10 cellular contexts compared by ENCODE assay signal in the genomic region with DNA sequence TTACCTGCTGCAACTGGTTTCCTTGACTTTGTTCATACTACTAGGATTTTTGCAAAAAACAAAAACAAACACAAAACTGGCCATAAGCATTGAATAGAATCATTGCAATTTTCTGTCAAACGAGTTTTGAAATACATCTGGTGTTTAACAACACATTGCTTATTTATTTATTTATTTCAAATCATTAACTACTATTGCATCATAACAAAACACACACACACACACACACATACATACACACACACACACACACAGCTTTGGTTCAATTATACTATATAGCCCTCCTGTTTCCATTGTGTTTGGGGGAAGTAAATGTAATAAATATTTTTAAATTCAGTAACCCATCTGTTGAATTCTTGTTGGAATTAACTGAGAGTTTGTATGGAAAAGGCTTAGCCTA. TPM values are rescaled to one million over a fixed set of nuclear protein-coding genes. Genes with fewer than 3 reads are reported as not detected.
"Had no signal": no experiment of that assay in that cellular context is flagged by ENCODE, and none has a peak within 500 bp of the region (broad histone marks: within the 10 kb centered on the region; RNA-seq: fewer than 3 reads in every experiment).

No MANE protein-coding gene starts in this region.

- DNase-seq: H7, HFFc6, Kasumi-1, KG1 had no signal

- H3K4me2 ChIP-seq: GM23338 had no signal

- H3K27ac ChIP-seq: HL-60 had no signal

- H3K9me3 ChIP-seq: HAP-1 had no signal

- H3K4me1 ChIP-seq: HAP-1 had no signal

- H3K4me3 ChIP-seq: GM23338, HAP-1 had no signal

- H3K36me3 ChIP-seq: HAP-1 had no signal

- H2AFZ ChIP-seq: GM23338 had no signal

RNA-seq across cellular contexts. Expression of a gene that starts 43.8 kb away (rescaled TPM):
- total RNA-seq: H4, HFFc6, HT1080 had no signal
- polyA plus RNA-seq: IgD-negative memory B cell had no signal
